In the genomic region with DNA sequence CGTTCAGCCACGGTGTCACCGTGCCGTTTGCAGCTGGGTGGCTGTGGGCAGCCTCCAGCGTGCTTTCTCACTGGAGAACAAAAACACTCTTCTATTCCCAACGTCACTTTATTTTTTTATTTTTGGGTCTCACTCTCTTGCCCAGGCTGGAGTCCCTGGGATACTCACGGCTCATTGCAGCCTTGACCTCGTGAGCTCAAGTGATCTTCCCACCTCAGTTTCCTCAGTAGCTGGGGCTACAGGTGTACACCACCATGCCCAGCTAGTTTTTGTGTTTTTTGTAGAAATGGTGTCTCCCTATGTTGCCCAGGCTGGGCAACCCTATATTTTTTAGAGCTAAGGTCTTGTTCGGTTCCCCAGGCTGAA, we compare ENCODE assay signal across 15 cellular contexts. TPM values are rescaled to one million over a fixed set of nuclear protein-coding genes. Genes with fewer than 3 reads are reported as not detected.
DNase-seq lines count a peak whose midpoint lies in the region; ATAC-seq, FAIRE-seq and TF ChIP-seq lines count a peak whose summit lies in the region.
"Had no signal": no experiment of that assay in that cellular context is flagged by ENCODE, and none has a peak within 500 bp of the region (broad histone marks: within the 10 kb centered on the region; RNA-seq: fewer than 3 reads in every experiment).

No MANE protein-coding gene starts in this region.

- H3K9me3 ChIP-seq in K562 (replicated peaks; ENCODE audit: control insufficient read depth, insufficient read depth, low read depth, low read length) (no peaks in the 10 kb centered on the region), neural progenitor cell (ENCODE audit: low read depth) (no peaks in the 10 kb centered on the region), aorta (ENCODE audit: control insufficient read depth, low read length) (no peaks in the 10 kb centered on the region)
- H3K9me3 ChIP-seq: left ventricle myocardium inferior, Peyer's patch, sigmoid colon, transverse colon had no signal

- intact Hi-C loops in K562 (cut with micrococcal nuclease), result no loop called here
- intact Hi-C loops in aorta (cut with DNase I), result no loop called here

- 73% methylated on average over 7 of the region's 9 CpGs for WGBS in K562 (ENCODE audit: insufficient coverage, low coverage, missing lambda C conversion rate)
- 88 to 92% methylated on average over 9 of the region's 9 CpGs for WGBS in aorta, 2 donors

- TF ChIP-seq EP300 in K562 (IDR thresholded peaks at IDR 0.05; ENCODE audit: low read length), result no peak

- H3F3A ChIP-seq in neural progenitor cell (ENCODE audit: low read depth), result no peaks in the 10 kb centered on the region

- H3K4me3 Mint-ChIP-seq in activated T-cell treated with anti-CD3 and anti-CD28 coated beads, Interleukin-2, amount 50 U/mL, for 24 hours, result peak overlapping the region; percentile 78
- H3K4me3 Mint-ChIP-seq in IgD-negative memory B cell, result peak overlapping the region; percentile 73 to 86 (median 80)
- peak overlapping the region; percentile 83 for H3K4me3 Mint-ChIP-seq in neural progenitor cell

- no peak overlapping the region for H3K27ac ChIP-seq in K562 (ENCODE audit: extremely low read depth, low read depth, low read length)
- H3K27ac ChIP-seq in neural progenitor cell, result no peak overlapping the region
- H3K27ac ChIP-seq in caudate nucleus (ENCODE audit: low read depth, low read length), result no peak overlapping the region
- H3K27ac ChIP-seq in aorta (ENCODE audit: low read depth in 1 of 2, low read length in 2 of 2), result no peak overlapping the region
- H3K27ac ChIP-seq: transverse colon had no signal

- H3K9ac ChIP-seq in K562 (ENCODE audit: insufficient read depth in 1 of 2, low read depth in 2 of 2, low read length in 2 of 2) (no peak overlapping the region; a peak in 1 of 4 replicates), neural progenitor cell (no peak overlapping the region)

- H3K79me2 ChIP-seq in K562 (ENCODE audit: control insufficient read depth, insufficient read depth, low read length) (no peaks in the 10 kb centered on the region), neural progenitor cell (ENCODE audit: low read depth) (peaks cover 9% of the 10 kb centered on the region)

- no peak overlapping the region for H3K4me2 ChIP-seq in K562 (ENCODE audit: insufficient read depth, low read length)
- no peak overlapping the region for H3K4me2 ChIP-seq in neural progenitor cell

- H3K27ac Mint-ChIP-seq in activated T-cell treated with anti-CD3 and anti-CD28 coated beads, Interleukin-2, amount 50 U/mL, for 24 hours, result peak overlapping the region; percentile 75
- H3K27ac Mint-ChIP-seq in IgD-negative memory B cell, result peak overlapping the region in 2 of 3 donors; percentile 87 to 91
- H3K27ac Mint-ChIP-seq in neural progenitor cell, result peak overlapping the region; percentile 72

- H3K4me3 ChIP-seq in K562 (no peak overlapping the region), neural progenitor cell (no peak overlapping the region), aorta (ENCODE audit: low read length in 2 of 2) (no peak overlapping the region)

- H4K20me1 ChIP-seq in K562 (replicated peaks; ENCODE audit: control insufficient read depth, insufficient read depth, low read length) (peaks cover 13% of the 10 kb centered on the region), neural progenitor cell (ENCODE audit: low read depth) (peaks cover 15% of the 10 kb centered on the region)

- DNase-seq in activated T-cell treated with anti-CD3 and anti-CD28 coated beads, Interleukin-2, amount 50 U/mL, for 24 hours, result no peak
- no peak for DNase-seq in activated T-cell treated with anti-CD3 and anti-CD28 coated beads, Interleukin-2, amount 50 U/mL, for 48 hours
- DNase-seq in K562 (ENCODE audit: extremely low read depth in 1 of 4, low spot score in 3 of 4), result no peak
- no peak for DNase-seq in neural progenitor cell (ENCODE audit: low spot score)
- no peak for DNase-seq in caudate nucleus (lab: John Stamatoyannopoulos, UW)
- no peak for DNase-seq in anterior cingulate cortex (lab: John Stamatoyannopoulos, UW)
- DNase-seq in aorta, result no peak
- DNase-seq: left ventricle myocardium inferior; NCI-H2081 treated with DMSO at 0.1 percent for 48 hours; Peyer's patch; sigmoid colon; stimulated activated CD4-positive, alpha-beta T cell treated with anti-CD3 and anti-CD28 coated beads, Interleukin-2, amount 100 ng/mL, for 48 hours; transverse colon had no signal

- FAIRE-seq in K562 (lab: Jason Lieb, UNC), result peak; percentile 11
- FAIRE-seq: bronchial epithelial cell had no signal

- H3K4me1 ChIP-seq in K562 (replicated peaks in 1 of 2; ENCODE audit: control insufficient read depth in 2 of 2, insufficient read depth in 2 of 2, low read length in 2 of 2) (peaks cover 2 to 79% of the 10 kb centered on the region in 2 experiments; a peak in 4 of 5 replicates), neural progenitor cell (peaks cover 11% of the 10 kb centered on the region), aorta (ENCODE audit: control insufficient read depth in 1 of 2, insufficient read depth in 2 of 2, low read length in 2 of 2) (no peaks in the 10 kb centered on the region)

- ATAC-seq in K562 (no peak), aorta (ENCODE audit: low FRiP score) (no peak)

- H3K27me3 Mint-ChIP-seq in activated T-cell treated with anti-CD3 and anti-CD28 coated beads, Interleukin-2, amount 50 U/mL, for 24 hours, result peaks cover 19% of the 10 kb centered on the region
- H3K27me3 Mint-ChIP-seq in IgD-negative memory B cell (peaks cover under 1% of the 10 kb centered on the region), neural progenitor cell (ENCODE audit: insufficient read depth, low read depth) (peaks cover 7% of the 10 kb centered on the region)

- H2AFZ ChIP-seq in K562 (ENCODE audit: low read depth, low read length), result no peak overlapping the region
- no peak overlapping the region for H2AFZ ChIP-seq in neural progenitor cell (replicated peaks)

- TF ChIP-seq CTCF in K562 (IDR thresholded peaks at IDR 0.05 in 2 of 3, conservative IDR thresholded peaks at IDR 0.05 in 1 of 3; ENCODE audit: insufficient read depth in 2 of 3, low read depth in 1 of 3, low read length in 3 of 3) (no peak), neural progenitor cell (IDR thresholded peaks at IDR 0.05) (no peak)

- TF ChIP-seq POLR2A in K562 (conservative IDR thresholded peaks at IDR 0.05), result peak; percentile 0; the same call in 1 of the 2 replicates

- peaks cover 11% of the 10 kb centered on the region for H3K36me3 Mint-ChIP-seq in activated T-cell treated with anti-CD3 and anti-CD28 coated beads, Interleukin-2, amount 50 U/mL, for 24 hours (ENCODE audit: low read depth)
- H3K36me3 Mint-ChIP-seq in IgD-negative memory B cell, result peaks cover 1% of the 10 kb centered on the region
- H3K36me3 Mint-ChIP-seq in neural progenitor cell, result peaks cover 3% of the 10 kb centered on the region

- no TSS peak for BruUV-seq in K562 (replicated peaks; lab: Mats Ljungman, UMichigan)

- H3K27me3 ChIP-seq in K562 (ENCODE audit: control insufficient read depth in 2 of 2, insufficient read depth in 2 of 2, low read length in 2 of 2), result peaks cover 24 to 28% of the 10 kb centered on the region in 2 experiments; a peak in 4 of 5 replicates
- peaks cover 3% of the 10 kb centered on the region for H3K27me3 ChIP-seq in neural progenitor cell
- peaks cover 0 to 3% of the 10 kb centered on the region in 2 donors for H3K27me3 ChIP-seq in aorta (ENCODE audit: control insufficient read depth in 1 of 2, insufficient read depth in 2 of 2, low read length in 1 of 2)

- H3K4me1 Mint-ChIP-seq in activated T-cell treated with anti-CD3 and anti-CD28 coated beads, Interleukin-2, amount 50 U/mL, for 24 hours (ENCODE audit: low read depth), result peaks cover 13% of the 10 kb centered on the region
- peaks cover 4 to 8% (median 4%) of the 10 kb centered on the region in 3 donors for H3K4me1 Mint-ChIP-seq in IgD-negative memory B cell
- H3K4me1 Mint-ChIP-seq in neural progenitor cell, result peaks cover 18% of the 10 kb centered on the region

- H3K36me3 ChIP-seq in K562 (ENCODE audit: control insufficient read depth, insufficient read depth, low read length) (peaks cover 32% of the 10 kb centered on the region; the same call in 2 of the 3 replicates), neural progenitor cell (no peaks in the 10 kb centered on the region), aorta (ENCODE audit: control insufficient read depth in 1 of 2, insufficient read depth in 2 of 2, low read length in 1 of 2) (no peaks in the 10 kb centered on the region)
- H3K36me3 ChIP-seq: left ventricle myocardium inferior, Peyer's patch, sigmoid colon, transverse colon had no signal

- CTCF ChIA-PET in K562 (lab: Yijun Ruan, JAX; ENCODE audit: low intra/inter-chr PET ratio), result no interaction called here

- POLR2A ChIA-PET in K562 (lab: Yijun Ruan, JAX), result interaction anchor here (0.6 to 2.2 kb wide), 7 partner anchors 10 to 879 kb away, joined by 3 to 7 read pairs (median 5); no protein-coding TSS in a partner anchor

- H3K9me1 ChIP-seq in K562 (ENCODE audit: control insufficient read depth, insufficient read depth, low read length), result no peaks in the 10 kb centered on the region

- no peaks in the 10 kb centered on the region for H3K9me3 Mint-ChIP-seq in activated T-cell treated with anti-CD3 and anti-CD28 coated beads, Interleukin-2, amount 50 U/mL, for 24 hours
- H3K9me3 Mint-ChIP-seq in IgD-negative memory B cell, result no peaks in the 10 kb centered on the region
- no peaks in the 10 kb centered on the region for H3K9me3 Mint-ChIP-seq in neural progenitor cell

- in situ Hi-C loops in K562 (cut with MboI), result no loop called here

- no peak for TF ChIP-seq RAD21 in K562 (CRISPR knock-in tag; conservative IDR thresholded peaks at IDR 0.05 in 1 of 2, IDR thresholded peaks at IDR 0.05 in 1 of 2)

RNA-seq across cellular contexts. Expression of gene ZC3H18, which starts 34.4 kb away (rescaled TPM):
- 17.5 TPM for polyA plus RNA-seq in IgD-negative memory B cell
- total RNA-seq in K562 (2011; cell fraction: chromatin; rRNA removed; ENCODE audit: low replicate concordance), result 74.4 and 112 TPM in 2 replicates
- total RNA-seq in K562 (2011; cell fraction: nucleolus; rRNA removed), result 51.3 and 61.4 TPM in 2 replicates
- total RNA-seq in K562 (2011; cell fraction: nucleoplasm; rRNA removed), result 61.1 and 63.4 TPM in 2 replicates
- total RNA-seq in K562 (2014; rRNA removed), result 26.9 and 35.1 TPM in 2 replicates
- total RNA-seq in K562 (2014; rRNA removed; fragmentation: Illumina TruSeq; extraction: Trizol), result 16.0 and 16.3 TPM in 2 replicates
- 31.1 and 33.9 TPM in 2 replicates for total RNA-seq in K562 (2015; rRNA removed; fragmentation: Illumina TruSeq; extraction: Trizol)
- 81.3 and 88.7 TPM in 2 replicates for total RNA-seq in K562 (2021)
- 12.5 and 15.8 TPM in 2 replicates for polyA plus RNA-seq in K562 (2011; rRNA removed)
- 10.1 and 15.8 TPM in 2 replicates for polyA plus RNA-seq in K562 (2011; cell fraction: cytosol; rRNA removed)
- 43.3 and 65.6 TPM in 2 replicates for polyA plus RNA-seq in K562 (2011; cell fraction: nucleus; rRNA removed)
- polyA plus RNA-seq in K562 (2012), result 57.6 and 59.2 TPM in 2 replicates
- polyA plus RNA-seq in K562 (2014; fragmentation: Illumina TruSeq; extraction: Trizol), result 60.7 and 65.3 TPM in 2 replicates
- polyA plus RNA-seq in K562 (2014; fragmentation: Nextera tagmentation; extraction: Ambion mirVana), result 1 to 10 TPM; 1.7 to 2.0 TPM
- polyA plus RNA-seq in K562 (2014; rRNA removed), result 37.1 and 49.2 TPM in 2 replicates
- polyA minus RNA-seq in K562 (2011; rRNA and poly(A)+ RNA removed), result 7.9 and 9.1 TPM in 2 replicates
- polyA minus RNA-seq in K562 (2011; cell fraction: cytosol; rRNA and poly(A)+ RNA removed), result 23.7 and 30.6 TPM in 2 replicates
- 17.5 and 19.1 TPM in 2 replicates for polyA minus RNA-seq in K562 (2011; cell fraction: nucleus; rRNA and poly(A)+ RNA removed)
- 24.2 and 38.6 TPM in 2 replicates for total RNA-seq in neural progenitor cell (ENCODE audit: low replicate concordance)
- 10 to 100 TPM; 37.7 to 38.5 TPM for total RNA-seq in aorta
- 10 to 100 TPM; 12.4 to 19.3 TPM for polyA plus RNA-seq in aorta
